31 cellular contexts compared by ENCODE assay signal in genomic region chr2:12073217-12073852, GRCh38.
"Had no signal": no experiment of that assay in that cellular context is flagged by ENCODE, and none has a peak within 500 bp of the region (broad histone marks: within the 10 kb centered on the region; RNA-seq: fewer than 3 reads in every experiment).

No MANE protein-coding gene starts in this region.

- H3K27me3 Mint-ChIP-seq: activated naive CD8-positive, alpha-beta T cell treated with anti-CD3 and anti-CD28 coated beads for 36 hours; stimulated activated naive B cell treated with anti-CD40 and anti-IgM and Interleukin-4, amounts not matched to agents 10 μg/mL and 1 μg/mL and 100 μg/mL, for 72 hours had no signal

- H3K4me3 Mint-ChIP-seq: activated naive CD4-positive, alpha-beta T cell treated with anti-CD3 and anti-CD28 coated beads for 36 hours; activated naive CD8-positive, alpha-beta T cell treated with anti-CD3 and anti-CD28 coated beads for 36 hours; brain; naive thymus-derived CD4-positive, alpha-beta T cell; neural progenitor cell; stimulated activated naive B cell treated with anti-CD40 and anti-IgM and Interleukin-4, amounts not matched to agents 10 μg/mL and 1 μg/mL and 100 μg/mL, for 72 hours had no signal

- H3K36me3 ChIP-seq: adrenal gland, cardiac muscle cell, gastrocnemius medialis, neural progenitor cell, stomach, suprapubic skin, tibial nerve had no signal

- H3K27ac Mint-ChIP-seq: activated naive CD4-positive, alpha-beta T cell treated with anti-CD3 and anti-CD28 coated beads for 36 hours; activated naive CD8-positive, alpha-beta T cell treated with anti-CD3 and anti-CD28 coated beads for 36 hours; neural progenitor cell; stimulated activated naive B cell treated with anti-CD40 and anti-IgM and Interleukin-4, amounts not matched to agents 10 μg/mL and 1 μg/mL and 100 μg/mL, for 72 hours had no signal

- DNase-seq: activated CD4-positive, alpha-beta T cell treated with anti-CD3 and anti-CD28 coated beads for 48 hours; activated CD4-positive, alpha-beta T cell treated with anti-CD3 and anti-CD28 coated beads, Interleukin-2, amount 50 U/mL, for 48 hours; activated CD8-positive, alpha-beta memory T cell treated with anti-CD3 and anti-CD28 coated beads for 24 hours; activated effector memory CD4-positive, alpha-beta T cell treated with Interleukin-2 at 50 U/mL for 16 hours; activated naive CD4-positive, alpha-beta T cell treated with anti-CD3 and anti-CD28 coated beads for 36 hours; activated naive CD8-positive, alpha-beta T cell treated with anti-CD3 and anti-CD28 coated beads for 36 hours; adrenal gland; aorta; dorsolateral prefrontal cortex; gastrocnemius medialis; glutamatergic neuron; left colon; mammary epithelial cell; midbrain; naive thymus-derived CD4-positive, alpha-beta T cell; occipital lobe; psoas muscle; stimulated activated CD4-positive, alpha-beta T cell treated with anti-CD3 and anti-CD28 coated beads, Interleukin-1b, Interleukin-23, amount 100 ng/mL, for 48 hours; stimulated activated CD4-positive, alpha-beta T cell treated with anti-CD3 and anti-CD28 coated beads, Interleukin-4, amount 100 ng/mL, for 4 hours; stimulated activated CD8-positive, alpha-beta memory T cell treated with anti-CD3 and anti-CD28 coated beads, Interleukin-4, amount 100 ng/mL, for 48 hours; stimulated activated naive B cell treated with anti-CD40 and anti-IgM and Interleukin-4, amounts not matched to agents 10 μg/mL and 1 μg/mL and 100 μg/mL, for 72 hours; stomach had no signal

- H3K27ac ChIP-seq: adrenal gland, cardiac muscle cell, coronary artery, dorsolateral prefrontal cortex, gastrocnemius medialis, hepatocyte, neural progenitor cell, parathyroid adenoma, psoas muscle, stomach, suprapubic skin, tibial nerve had no signal

- H3K36me3 Mint-ChIP-seq: activated naive CD8-positive, alpha-beta T cell treated with anti-CD3 and anti-CD28 coated beads for 36 hours; brain; naive thymus-derived CD4-positive, alpha-beta T cell; neural progenitor cell; stimulated activated naive B cell treated with anti-CD40 and anti-IgM and Interleukin-4, amounts not matched to agents 10 μg/mL and 1 μg/mL and 100 μg/mL, for 72 hours had no signal

- H3K4me2 ChIP-seq: hepatocyte, neural progenitor cell, smooth muscle cell had no signal

- H2AFZ ChIP-seq: hepatocyte, neural progenitor cell had no signal

- H3K79me2 ChIP-seq: hepatocyte, parathyroid adenoma had no signal

- H3K4me3 ChIP-seq: adrenal gland, cardiac muscle cell, coronary artery, dorsolateral prefrontal cortex, gastrocnemius medialis, hepatocyte, neural progenitor cell, psoas muscle, smooth muscle cell, stomach, suprapubic skin, tibial nerve had no signal

- H3K9ac ChIP-seq: neural progenitor cell, parathyroid adenoma had no signal

- H3K4me1 ChIP-seq: adrenal gland, gastrocnemius medialis, psoas muscle, stomach, suprapubic skin, tibial nerve had no signal

- H3K9me3 Mint-ChIP-seq: activated naive CD4-positive, alpha-beta T cell treated with anti-CD3 and anti-CD28 coated beads for 36 hours; activated naive CD8-positive, alpha-beta T cell treated with anti-CD3 and anti-CD28 coated beads for 36 hours; naive thymus-derived CD4-positive, alpha-beta T cell; neural progenitor cell; stimulated activated naive B cell treated with anti-CD40 and anti-IgM and Interleukin-4, amounts not matched to agents 10 μg/mL and 1 μg/mL and 100 μg/mL, for 72 hours had no signal

- H3K4me1 Mint-ChIP-seq: activated naive CD8-positive, alpha-beta T cell treated with anti-CD3 and anti-CD28 coated beads for 36 hours had no signal

- H3K27me3 ChIP-seq: adrenal gland, cardiac muscle cell, gastrocnemius medialis, hepatocyte, neural progenitor cell, stomach, suprapubic skin, tibial nerve had no signal

- H3K9me3 ChIP-seq: adrenal gland, gastrocnemius medialis, psoas muscle, stomach, suprapubic skin, tibial nerve had no signal

- ATAC-seq: gastrocnemius medialis; left colon; psoas muscle; stimulated activated naive B cell treated with anti-CD40 and anti-IgM and Interleukin-4, amounts not matched to agents 10 μg/mL and 1 μg/mL and 100 μg/mL, for 72 hours had no signal
